In genomic region chr6:161001421-161001820, GRCh38 we compare ENCODE assay signal across 14 cellular contexts. TPM values are rescaled to one million over a fixed set of nuclear protein-coding genes. Genes with fewer than 3 reads are reported as not detected.
A peak's percentile ranks its signal among the peaks of the same experiment; 100 is the strongest.
DNase-seq lines count a peak whose midpoint lies in the region; ATAC-seq, FAIRE-seq and TF ChIP-seq lines count a peak whose summit lies in the region.
"Had no signal": no experiment of that assay in that cellular context is flagged by ENCODE, and none has a peak within 500 bp of the region (broad histone marks: within the 10 kb centered on the region; RNA-seq: fewer than 3 reads in every experiment).

No MANE protein-coding gene starts in this region.

- no peak for ATAC-seq in HG02759 (IDR thresholded peaks at IDR 0.05; ENCODE audit: unreplicated experiment)

- peak overlapping the region; percentile 14; the same call in 1 of the 2 replicates for H3K27ac ChIP-seq in 22Rv1
- H3K27ac ChIP-seq: SJCRH30, upper lobe of left lung, WERI-Rb-1 had no signal

- in situ Hi-C loops in KBM-7 (cut with MboI; ENCODE audit: low pct_unique_long_range_greater_than_20kb, low sequenced_read_pairs), result no loop called here

- TF ChIP-seq CTCF in 22Rv1 (IDR thresholded peaks at IDR 0.05) (no peak), epithelial cell of esophagus (IDR thresholded peaks at IDR 0.05; ENCODE audit: insufficient read depth, low read depth, low read length, missing control alignments) (no peak)

- no peak for TF ChIP-seq POLR2A in GM12891 (IDR thresholded peaks at IDR 0.05; ENCODE audit: low read depth, low read length)

- DNase-seq in KBM-7 (peak; percentile 8), NCI-H510A treated with DMSO at 0.1 percent for 48 hours (lab: John Stamatoyannopoulos, UW) (peak; percentile 34), epithelial cell of esophagus (ENCODE audit: low read depth) (peak; percentile 72), GM12891 (ENCODE audit: insufficient read length, low spot score) (no peak)
- no peak for DNase-seq in stimulated activated CD4-positive, alpha-beta T cell treated with anti-CD3 and anti-CD28 coated beads, Interleukin-2, amount 100 ng/mL, for 24 hours
- no peak for DNase-seq in activated naive CD4-positive, alpha-beta T cell treated with anti-CD3 and anti-CD28 coated beads, Interleukin-2, amount 50 U/mL, for 16 hours
- DNase-seq: amniotic stem cell, EL, nephron progenitor cell, upper lobe of left lung, WERI-Rb-1 had no signal

- H3K4me3 ChIP-seq in epithelial cell of esophagus (ENCODE audit: low read length), result no peak overlapping the region
- H3K4me3 ChIP-seq: SJCRH30, upper lobe of left lung had no signal

- no peak for FAIRE-seq in GM12891 (lab: Jason Lieb, UNC)

TF ChIP-seq in GM12891, 5 proteins besides CTCF, POLR2A, EP300 and RAD21:
- no peak for TF ChIP-seq POLR2AphosphoS5 (IDR thresholded peaks at IDR 0.05; ENCODE audit: low read depth, low read length)
- no peak for TF ChIP-seq SPI1 (IDR thresholded peaks at IDR 0.05; ENCODE audit: low read depth, low read length)
- no peak for TF ChIP-seq TAF1 (IDR thresholded peaks at IDR 0.05; ENCODE audit: low read depth, low read length)
- TF ChIP-seq POU2F2 (IDR thresholded peaks at IDR 0.05; ENCODE audit: low read depth, low read length), result no peak
- TF ChIP-seq PAX5 (IDR thresholded peaks at IDR 0.05; ENCODE audit: insufficient read depth, low read length, severe bottlenecking), result no peak

RNA-seq across cellular contexts. Expression of gene MAP3K4, which starts 9.9 kb away (rescaled TPM):
- 10.2 TPM for polyA plus RNA-seq in GM12891 (2012; ENCODE audit: low read depth, missing spikeins)

Comparison
In these comparisons a context has a peak if more than half of its experiments do, and no peak if none do; other contexts are left out.
1. DNase-seq: peak in KBM-7 (single experiment), NCI-H510A treated with DMSO at 0.1 percent for 48 hours (single experiment) and epithelial cell of esophagus (single experiment); none in stimulated activated CD4-positive, alpha-beta T cell treated with anti-CD3 and anti-CD28 coated beads, Interleukin-2, amount 100 ng/mL, for 24 hours (0 of 2), GM12891 (single experiment) and activated naive CD4-positive, alpha-beta T cell treated with anti-CD3 and anti-CD28 coated beads, Interleukin-2, amount 50 U/mL, for 16 hours (single experiment).